ENCODE assay signal across 8 cellular contexts in the genomic region with DNA sequence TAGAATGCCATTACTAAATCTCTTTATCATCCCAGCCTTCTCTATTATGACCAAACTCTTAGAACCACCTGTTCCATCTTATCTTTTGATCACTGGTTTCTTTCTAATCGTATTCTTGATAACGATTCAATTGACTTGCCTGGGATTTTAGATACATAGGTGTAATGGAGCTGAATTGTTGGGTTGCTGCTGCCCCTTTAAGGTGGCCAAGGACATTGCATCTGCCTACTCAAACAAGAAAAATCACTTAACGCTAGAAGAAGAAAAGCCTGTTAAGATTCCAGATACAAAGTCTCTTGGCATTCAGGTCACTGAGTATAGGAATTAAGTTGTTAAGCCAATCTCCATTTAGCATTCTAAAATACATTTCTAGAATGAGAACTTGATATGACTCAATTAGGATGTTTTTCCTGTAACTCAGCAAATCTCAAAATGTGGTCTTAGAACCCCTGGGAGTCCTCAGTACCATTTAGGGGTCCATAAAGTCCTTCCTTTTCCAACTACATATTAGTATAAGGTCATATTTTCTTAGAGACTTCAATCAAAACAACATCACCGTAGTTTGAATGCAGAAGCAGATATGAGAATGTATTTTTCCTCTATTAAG. TPM values are rescaled to one million over a fixed set of nuclear protein-coding genes. Genes with fewer than 3 reads are reported as not detected.
DNase-seq lines count a peak whose midpoint lies in the region; ATAC-seq and TF ChIP-seq lines count a peak whose summit lies in the region.

No MANE protein-coding gene starts in this region.

- H3K4me1 ChIP-seq in BE2C, result no peaks in the 10 kb centered on the region

- CTCF ChIA-PET in T-cell (lab: Charles Lee), result interaction anchor here in 1 of 2 donors (1.4 kb wide), 1 partner anchor 43 kb away, joined by 3 read pairs; no protein-coding TSS in a partner anchor

- H3K4me1 Mint-ChIP-seq in stimulated activated naive CD8-positive, alpha-beta T cell treated with anti-CD3 and anti-CD28 coated beads, Interleukin-15, amount 100 ng/mL, for 72 hours, result no peaks in the 10 kb centered on the region
- H3K4me1 Mint-ChIP-seq in T-cell, result no peaks in the 10 kb centered on the region
- H3K4me1 Mint-ChIP-seq in stimulated activated effector memory CD8-positive, alpha-beta T cell treated with anti-CD3 and anti-CD28 coated beads, Interleukin-12 subunit alpha, Interleukin-12 subunit beta, amount 100 ng/mL, for 72 hours, result no peaks in the 10 kb centered on the region

- H3K4me3 ChIP-seq in BE2C (ENCODE audit: low read depth, low read length), result no peak overlapping the region

- H3K27me3 ChIP-seq in BE2C, result no peaks in the 10 kb centered on the region

- no peak overlapping the region for H3K4me3 Mint-ChIP-seq in stimulated activated naive CD8-positive, alpha-beta T cell treated with anti-CD3 and anti-CD28 coated beads, Interleukin-15, amount 100 ng/mL, for 72 hours
- H3K4me3 Mint-ChIP-seq in T-cell, result no peak overlapping the region
- H3K4me3 Mint-ChIP-seq in stimulated activated effector memory CD8-positive, alpha-beta T cell treated with anti-CD3 and anti-CD28 coated beads, Interleukin-12 subunit alpha, Interleukin-12 subunit beta, amount 100 ng/mL, for 72 hours, result no peak overlapping the region

- DNase-seq in BE2C (peak; percentile 13), NCI-H2227 treated with DMSO at 0.1 percent for 48 hours (lab: John Stamatoyannopoulos, UW) (peak; percentile 33), astrocyte of the hippocampus (ENCODE audit: low read depth, low spot score) (peak; percentile 66), iPS-NIHi11 (ENCODE audit: low spot score) (peak; percentile 43), T-cell (no peak)
- peak; percentile 9 to 19 for DNase-seq in stimulated activated naive CD8-positive, alpha-beta T cell treated with anti-CD3 and anti-CD28 coated beads, Interleukin-15, amount 100 ng/mL, for 72 hours
- DNase-seq in stimulated activated effector memory CD8-positive, alpha-beta T cell treated with anti-CD3 and anti-CD28 coated beads, Interleukin-12 subunit alpha, Interleukin-12 subunit beta, amount 100 ng/mL, for 72 hours (ENCODE audit: low spot score in 2 of 2), result no peak

- no peaks in the 10 kb centered on the region for H3K9me3 ChIP-seq in BE2C

- no peak overlapping the region for H3K27ac Mint-ChIP-seq in stimulated activated naive CD8-positive, alpha-beta T cell treated with anti-CD3 and anti-CD28 coated beads, Interleukin-15, amount 100 ng/mL, for 72 hours
- H3K27ac Mint-ChIP-seq in T-cell, result no peak overlapping the region
- no peak overlapping the region for H3K27ac Mint-ChIP-seq in stimulated activated effector memory CD8-positive, alpha-beta T cell treated with anti-CD3 and anti-CD28 coated beads, Interleukin-12 subunit alpha, Interleukin-12 subunit beta, amount 100 ng/mL, for 72 hours

- ATAC-seq in GM18519 (IDR thresholded peaks at IDR 0.05; ENCODE audit: low FRiP score, unreplicated experiment) (peak; percentile 78), T-cell (replicated peaks in 1 of 4) (no peak)
- ATAC-seq in stimulated activated naive CD8-positive, alpha-beta T cell treated with anti-CD3 and anti-CD28 coated beads, Interleukin-15, amount 100 ng/mL, for 72 hours, result peak; percentile 43
- ATAC-seq in stimulated activated effector memory CD8-positive, alpha-beta T cell treated with anti-CD3 and anti-CD28 coated beads, Interleukin-12 subunit alpha, Interleukin-12 subunit beta, amount 100 ng/mL, for 72 hours, result no peak

- POLR2A ChIA-PET in T-cell (lab: Charles Lee), result no interaction called here

- no peaks in the 10 kb centered on the region for H3K27me3 Mint-ChIP-seq in stimulated activated naive CD8-positive, alpha-beta T cell treated with anti-CD3 and anti-CD28 coated beads, Interleukin-15, amount 100 ng/mL, for 72 hours
- no peaks in the 10 kb centered on the region for H3K27me3 Mint-ChIP-seq in T-cell

- peak; percentile 62 for TF ChIP-seq CTCF in BE2C (IDR thresholded peaks at IDR 0.05; ENCODE audit: low read depth, low read length)

- H3K36me3 ChIP-seq in BE2C, result no peaks in the 10 kb centered on the region

- H3K36me3 Mint-ChIP-seq in T-cell, result no peaks in the 10 kb centered on the region
- no peaks in the 10 kb centered on the region for H3K36me3 Mint-ChIP-seq in stimulated activated effector memory CD8-positive, alpha-beta T cell treated with anti-CD3 and anti-CD28 coated beads, Interleukin-12 subunit alpha, Interleukin-12 subunit beta, amount 100 ng/mL, for 72 hours

- no peaks in the 10 kb centered on the region for H3K9me3 Mint-ChIP-seq in stimulated activated naive CD8-positive, alpha-beta T cell treated with anti-CD3 and anti-CD28 coated beads, Interleukin-15, amount 100 ng/mL, for 72 hours
- H3K9me3 Mint-ChIP-seq in T-cell, result no peaks in the 10 kb centered on the region
- no peaks in the 10 kb centered on the region for H3K9me3 Mint-ChIP-seq in stimulated activated effector memory CD8-positive, alpha-beta T cell treated with anti-CD3 and anti-CD28 coated beads, Interleukin-12 subunit alpha, Interleukin-12 subunit beta, amount 100 ng/mL, for 72 hours

RNA-seq across cellular contexts. Expression of gene NEXN, which starts 12.4 kb away (rescaled TPM):
- 0.34 TPM for polyA plus RNA-seq in BE2C (2012; ENCODE audit: insufficient read depth, insufficient read length, low read depth)
- total RNA-seq in T-cell, result under 1 TPM; 0.26 to 0.50 (median 0.35) TPM

Comparison
In these comparisons a context has a peak if more than half of its experiments do, and no peak if none do; other contexts are left out.
1. DNase-seq: peak in BE2C (single experiment), NCI-H2227 treated with DMSO at 0.1 percent for 48 hours (single experiment), astrocyte of the hippocampus (single experiment), iPS-NIHi11 (single experiment) and stimulated activated naive CD8-positive, alpha-beta T cell treated with anti-CD3 and anti-CD28 coated beads, Interleukin-15, amount 100 ng/mL, for 72 hours (2 of 2); none in T-cell (0 of 34) and stimulated activated effector memory CD8-positive, alpha-beta T cell treated with anti-CD3 and anti-CD28 coated beads, Interleukin-12 subunit alpha, Interleukin-12 subunit beta, amount 100 ng/mL, for 72 hours (0 of 2).
2. ATAC-seq: peak in GM18519 (single experiment) and stimulated activated naive CD8-positive, alpha-beta T cell treated with anti-CD3 and anti-CD28 coated beads, Interleukin-15, amount 100 ng/mL, for 72 hours (single experiment); none in T-cell (0 of 4) and stimulated activated effector memory CD8-positive, alpha-beta T cell treated with anti-CD3 and anti-CD28 coated beads, Interleukin-12 subunit alpha, Interleukin-12 subunit beta, amount 100 ng/mL, for 72 hours (single experiment).